ENCODE assay signal across 1 cellular context in genomic region chr12:14928946-14929345, GRCh38.
TF ChIP-seq lines count a peak whose summit lies in the region.

No MANE protein-coding gene starts in this region.

TF ChIP-seq in SK-N-SH treated with all-trans-retinoic acid at 6 μM for 48 hours, 23 proteins besides CTCF, POLR2A, EP300 and RAD21 (continued from another document):
- no peak for TF ChIP-seq CSRNP3 (CRISPR knock-in tag; IDR thresholded peaks at IDR 0.05)
- TF ChIP-seq ZFP30 (CRISPR knock-in tag; IDR thresholded peaks at IDR 0.05): no peak
- no peak for TF ChIP-seq ZNF565 (CRISPR knock-in tag; conservative IDR thresholded peaks at IDR 0.05; ENCODE audit: low read depth)
- no peak for TF ChIP-seq CSDC2 (CRISPR knock-in tag; IDR thresholded peaks at IDR 0.05)
- TF ChIP-seq ZFP3 (CRISPR knock-in tag; IDR thresholded peaks at IDR 0.05): no peak
